Comparison of ENCODE assay signal across 8 cellular contexts in the genomic region with DNA sequence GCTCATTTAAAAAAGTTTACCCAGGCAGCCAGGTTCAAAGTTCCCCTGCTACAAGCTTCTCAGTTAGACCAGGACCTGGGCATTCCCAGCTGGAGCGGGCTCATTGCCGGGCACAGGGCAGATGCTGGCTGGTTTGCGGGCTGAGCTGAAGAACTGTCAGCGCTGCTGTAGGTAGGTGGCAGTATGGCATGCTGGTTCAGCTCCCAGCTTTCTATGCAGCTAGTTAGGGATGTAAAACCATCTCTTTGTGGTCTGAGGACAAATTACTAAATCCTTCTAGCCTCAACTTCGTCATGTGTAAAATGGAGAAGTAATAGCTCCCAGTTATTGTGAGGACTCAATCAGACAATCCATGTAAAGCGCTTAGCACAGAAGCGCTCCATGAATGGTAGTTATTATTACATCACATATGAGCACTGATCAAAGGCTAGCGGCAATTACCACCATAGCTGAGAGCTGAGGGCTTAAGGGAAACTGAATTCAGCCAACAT. TPM values are rescaled to one million over a fixed set of nuclear protein-coding genes. Genes with fewer than 3 reads are reported as not detected.
A peak's percentile ranks its signal among the peaks of the same experiment; 100 is the strongest.
DNase-seq lines count a peak whose midpoint lies in the region; ATAC-seq and TF ChIP-seq lines count a peak whose summit lies in the region.

No MANE protein-coding gene starts in this region.

- no peaks in the 10 kb centered on the region for H3K9me3 Mint-ChIP-seq in activated naive CD4-positive, alpha-beta T cell treated with anti-CD3 and anti-CD28 coated beads, Interleukin-2, amount 50 U/mL, for 72 hours
- no peaks in the 10 kb centered on the region for H3K9me3 Mint-ChIP-seq in osteocyte (ENCODE audit: unreplicated experiment)

- TF ChIP-seq CTCF in osteocyte (IDR thresholded peaks at IDR 0.05) = peak; percentile 83

- H3K4me2 ChIP-seq in Karpas-422 (ENCODE audit: low read depth, low read length, poor library complexity, severe bottlenecking) = no peak overlapping the region

- peak overlapping the region; percentile 69 for H3K4me3 Mint-ChIP-seq in osteocyte (ENCODE audit: unreplicated experiment)

- no peaks in the 10 kb centered on the region for H3K36me3 Mint-ChIP-seq in activated naive CD4-positive, alpha-beta T cell treated with anti-CD3 and anti-CD28 coated beads, Interleukin-2, amount 50 U/mL, for 72 hours
- no peaks in the 10 kb centered on the region for H3K36me3 Mint-ChIP-seq in osteocyte (ENCODE audit: unreplicated experiment)

- H4K20me1 ChIP-seq in Karpas-422 (ENCODE audit: insufficient read depth, low read depth, low read length) = no peaks in the 10 kb centered on the region

- H3K79me2 ChIP-seq in Karpas-422 (ENCODE audit: low read length) = no peaks in the 10 kb centered on the region

- H3K9me2 ChIP-seq in Karpas-422 (replicated peaks; ENCODE audit: insufficient read depth, low read length) = no peaks in the 10 kb centered on the region

- H3K27me3 Mint-ChIP-seq in osteocyte (ENCODE audit: unreplicated experiment) = peaks cover 59% of the 10 kb centered on the region

- H2AFZ ChIP-seq in Karpas-422 (ENCODE audit: low read length) = no peak overlapping the region

- H3K27ac ChIP-seq in Karpas-422 (ENCODE audit: low read length) = no peak overlapping the region

- H3K27me3 ChIP-seq in Karpas-422 (ENCODE audit: low read length) = no peaks in the 10 kb centered on the region

- ATAC-seq in activated naive CD4-positive, alpha-beta T cell treated with anti-CD3 and anti-CD28 coated beads, Interleukin-2, amount 50 U/mL, for 72 hours = peak; percentile 59 to 66
- ATAC-seq in GM21529 (IDR thresholded peaks at IDR 0.05; ENCODE audit: unreplicated experiment) (no peak), HG03280 (IDR thresholded peaks at IDR 0.05; ENCODE audit: unreplicated experiment) (no peak)

- peaks cover 27% of the 10 kb centered on the region for H3K4me1 Mint-ChIP-seq in osteocyte (ENCODE audit: unreplicated experiment)

- no peak overlapping the region for H3K9ac ChIP-seq in Karpas-422 (ENCODE audit: low read length)

- H3K4me1 ChIP-seq in Karpas-422 (ENCODE audit: low read length) = no peaks in the 10 kb centered on the region

- H3K9me3 ChIP-seq in Karpas-422 (ENCODE audit: low read length) = no peaks in the 10 kb centered on the region

- no peaks in the 10 kb centered on the region for H3K36me3 ChIP-seq in Karpas-422 (ENCODE audit: insufficient read depth, low read length)

- no peak overlapping the region for H3K27ac Mint-ChIP-seq in activated naive CD4-positive, alpha-beta T cell treated with anti-CD3 and anti-CD28 coated beads, Interleukin-2, amount 50 U/mL, for 72 hours
- H3K27ac Mint-ChIP-seq in osteocyte (ENCODE audit: unreplicated experiment) = no peak overlapping the region

- DNase-seq in GDM1 (lab: John Stamatoyannopoulos, UW) = peak; percentile 78
- peak; percentile 74 for DNase-seq in Karpas-422
- peak; percentile 60 for DNase-seq in SHP77 treated with DMSO at 0.1 percent for 48 hours (lab: John Stamatoyannopoulos, UW)
- DNase-seq in activated naive CD4-positive, alpha-beta T cell treated with anti-CD3 and anti-CD28 coated beads, Interleukin-2, amount 50 U/mL, for 72 hours (ENCODE audit: low spot score in 2 of 2) = peak; percentile 49 to 65
- peak; percentile 93 for DNase-seq in globus pallidus (ENCODE audit: low spot score)
- no peak for DNase-seq in osteocyte (ENCODE audit: extremely low spot score, unreplicated experiment)

- no peak overlapping the region for H3K4me3 ChIP-seq in Karpas-422 (ENCODE audit: low read length)

RNA-seq across cellular contexts. Expression of a gene that starts 2.4 kb away (rescaled TPM):
- 204 and 269 TPM in 2 replicates for total RNA-seq in Karpas-422 (2014; rRNA removed; shearing (Covaris generic); ENCODE audit: low replicate concordance)
- 10 to 100 TPM; 18.4 to 59.2 TPM for total RNA-seq in activated naive CD4-positive, alpha-beta T cell treated with anti-CD3 and anti-CD28 coated beads, Interleukin-2, amount 50 U/mL, for 72 hours
- total RNA-seq in osteocyte = 18.7 and 20.4 TPM in 2 replicates

Comparison
In these comparisons a context has a peak if more than half of its experiments do, and no peak if none do; other contexts are left out.
1. ATAC-seq: peak in activated naive CD4-positive, alpha-beta T cell treated with anti-CD3 and anti-CD28 coated beads, Interleukin-2, amount 50 U/mL, for 72 hours (2 of 2); none in GM21529 (single experiment) and HG03280 (single experiment).